1 cellular context compared by ENCODE assay signal in the genomic region with DNA sequence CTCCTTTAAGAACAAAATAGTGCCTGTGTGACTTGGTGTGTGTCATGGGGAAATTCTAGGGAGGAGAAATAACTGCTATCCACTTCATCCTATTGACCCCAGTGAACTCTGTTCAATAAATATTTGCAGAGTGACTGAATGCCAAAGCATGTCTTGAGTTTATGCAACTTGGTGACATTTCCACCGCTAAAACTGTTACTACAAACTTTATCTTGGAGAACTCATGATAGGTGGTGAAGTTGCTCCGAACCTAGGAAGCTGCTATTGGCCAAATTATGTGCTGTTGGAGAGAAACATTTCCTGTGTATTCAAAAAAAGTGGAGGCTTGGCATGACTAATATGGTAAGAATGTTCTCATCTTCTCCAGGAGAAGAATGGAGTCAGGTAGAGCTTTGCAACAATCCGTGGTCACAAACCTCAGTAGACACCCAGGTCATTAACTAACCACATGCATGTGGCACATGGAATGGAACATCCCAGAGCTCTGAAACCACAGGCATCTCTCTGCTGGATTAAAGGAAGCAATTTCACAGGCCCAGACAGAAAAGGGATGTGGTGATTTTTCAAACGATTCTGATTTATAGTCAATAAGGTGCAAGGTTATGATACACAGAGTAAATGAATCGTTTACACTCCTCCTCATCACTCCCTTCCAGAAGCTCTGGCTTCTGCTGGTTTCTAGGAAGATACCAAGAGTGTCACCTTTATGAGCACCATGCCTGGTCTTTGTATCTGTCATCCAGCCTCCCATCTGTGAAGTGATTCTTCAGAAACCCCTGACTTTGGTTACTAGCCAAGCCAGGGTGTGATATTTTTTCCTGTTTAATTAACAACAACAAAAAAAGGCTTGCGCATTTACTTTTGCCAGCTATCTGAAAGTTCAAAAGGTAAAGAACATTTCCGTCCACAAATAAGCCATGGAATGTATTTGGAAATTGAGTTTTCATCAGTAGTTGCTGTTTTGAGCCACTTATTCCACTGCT.
TF ChIP-seq lines count a peak whose summit lies in the region.

No MANE protein-coding gene starts in this region.

TF ChIP-seq in endothelial cell of umbilical vein, 7 proteins besides CTCF, POLR2A, EP300 and RAD21 (continued from another document):
- peak; percentile 77 for TF ChIP-seq FOS (IDR thresholded peaks at IDR 0.05; ENCODE audit: borderline replicate concordance, insufficient read depth, low read length)
- no peak for TF ChIP-seq MYC (IDR thresholded peaks at IDR 0.05; ENCODE audit: low read depth, low read length)
- TF ChIP-seq, protein P1, sequence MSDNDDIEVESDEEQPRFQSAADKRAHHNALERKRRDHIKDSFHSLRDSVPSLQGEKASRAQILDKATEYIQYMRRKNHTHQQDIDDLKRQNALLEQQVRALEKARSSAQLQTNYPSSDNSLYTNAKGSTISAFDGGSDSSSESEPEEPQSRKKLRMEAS (IDR thresholded peaks at IDR 0.05; ENCODE audit: insufficient read depth, insufficient read length), result no peak
- peak; percentile 79 for TF ChIP-seq POLR2AphosphoS5 (IDR thresholded peaks at IDR 0.05; ENCODE audit: insufficient read depth, low read depth, low read length)
- TF ChIP-seq JUN (IDR thresholded peaks at IDR 0.05; ENCODE audit: borderline replicate concordance, insufficient read depth, insufficient read length, low read depth), result peak; percentile 43
